1 cellular context compared by ENCODE assay signal in the genomic region with DNA sequence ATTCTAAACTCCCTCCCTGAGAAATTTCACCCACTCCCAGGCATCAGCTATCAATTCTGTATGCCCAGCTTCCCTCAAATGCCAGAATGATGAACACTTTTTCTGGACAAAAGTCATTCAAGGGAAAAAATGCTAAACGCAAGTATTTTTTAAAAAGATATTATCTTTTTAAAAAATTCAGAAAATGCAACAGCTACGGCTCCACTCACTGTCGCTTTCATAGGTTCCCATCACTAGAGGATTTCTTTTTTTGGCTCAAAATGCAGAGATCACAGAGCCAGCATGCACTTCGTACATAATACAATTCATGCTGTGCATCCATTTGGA.
TF ChIP-seq lines count a peak whose summit lies in the region.

No MANE protein-coding gene starts in this region.

TF ChIP-seq in WTC11, 78 proteins besides CTCF, POLR2A, EP300 and RAD21 (continued from another document):
- TF ChIP-seq, protein P1, sequence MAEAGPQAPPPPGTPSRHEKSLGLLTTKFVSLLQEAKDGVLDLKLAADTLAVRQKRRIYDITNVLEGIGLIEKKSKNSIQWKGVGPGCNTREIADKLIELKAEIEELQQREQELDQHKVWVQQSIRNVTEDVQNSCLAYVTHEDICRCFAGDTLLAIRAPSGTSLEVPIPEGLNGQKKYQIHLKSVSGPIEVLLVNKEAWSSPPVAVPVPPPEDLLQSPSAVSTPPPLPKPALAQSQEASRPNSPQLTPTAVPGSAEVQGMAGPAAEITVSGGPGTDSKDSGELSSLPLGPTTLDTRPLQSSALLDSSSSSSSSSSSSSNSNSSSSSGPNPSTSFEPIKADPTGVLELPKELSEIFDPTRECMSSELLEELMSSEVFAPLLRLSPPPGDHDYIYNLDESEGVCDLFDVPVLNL (CRISPR knock-in tag; IDR thresholded peaks at IDR 0.05; ENCODE audit: borderline replicate concordance, low read depth) = no peak
- no peak for TF ChIP-seq SP1 (CRISPR knock-in tag; conservative IDR thresholded peaks at IDR 0.05)
- TF ChIP-seq NFATC4 (CRISPR knock-in tag; IDR thresholded peaks at IDR 0.05) = no peak
- no peak for TF ChIP-seq NFYB (CRISPR knock-in tag; conservative IDR thresholded peaks at IDR 0.05; ENCODE audit: low read depth)
- no peak for TF ChIP-seq SOX15 (CRISPR knock-in tag; IDR thresholded peaks at IDR 0.05)
- TF ChIP-seq, protein P2, sequence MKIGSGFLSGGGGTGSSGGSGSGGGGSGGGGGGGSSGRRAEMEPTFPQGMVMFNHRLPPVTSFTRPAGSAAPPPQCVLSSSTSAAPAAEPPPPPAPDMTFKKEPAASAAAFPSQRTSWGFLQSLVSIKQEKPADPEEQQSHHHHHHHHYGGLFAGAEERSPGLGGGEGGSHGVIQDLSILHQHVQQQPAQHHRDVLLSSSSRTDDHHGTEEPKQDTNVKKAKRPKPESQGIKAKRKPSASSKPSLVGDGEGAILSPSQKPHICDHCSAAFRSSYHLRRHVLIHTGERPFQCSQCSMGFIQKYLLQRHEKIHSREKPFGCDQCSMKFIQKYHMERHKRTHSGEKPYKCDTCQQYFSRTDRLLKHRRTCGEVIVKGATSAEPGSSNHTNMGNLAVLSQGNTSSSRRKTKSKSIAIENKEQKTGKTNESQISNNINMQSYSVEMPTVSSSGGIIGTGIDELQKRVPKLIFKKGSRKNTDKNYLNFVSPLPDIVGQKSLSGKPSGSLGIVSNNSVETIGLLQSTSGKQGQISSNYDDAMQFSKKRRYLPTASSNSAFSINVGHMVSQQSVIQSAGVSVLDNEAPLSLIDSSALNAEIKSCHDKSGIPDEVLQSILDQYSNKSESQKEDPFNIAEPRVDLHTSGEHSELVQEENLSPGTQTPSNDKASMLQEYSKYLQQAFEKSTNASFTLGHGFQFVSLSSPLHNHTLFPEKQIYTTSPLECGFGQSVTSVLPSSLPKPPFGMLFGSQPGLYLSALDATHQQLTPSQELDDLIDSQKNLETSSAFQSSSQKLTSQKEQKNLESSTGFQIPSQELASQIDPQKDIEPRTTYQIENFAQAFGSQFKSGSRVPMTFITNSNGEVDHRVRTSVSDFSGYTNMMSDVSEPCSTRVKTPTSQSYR (CRISPR knock-in tag; IDR thresholded peaks at IDR 0.05) = no peak
- no peak for TF ChIP-seq FOXJ3 (CRISPR knock-in tag; IDR thresholded peaks at IDR 0.05; ENCODE audit: borderline replicate concordance)
